In genomic region chr2:171595896-171596295, GRCh38 we compare ENCODE assay signal across 9 cellular contexts.
DNase-seq lines count a peak whose midpoint lies in the region; ATAC-seq and TF ChIP-seq lines count a peak whose summit lies in the region.
"Had no signal": no experiment of that assay in that cellular context is flagged by ENCODE, and none has a peak within 500 bp of the region (broad histone marks: within the 10 kb centered on the region; RNA-seq: fewer than 3 reads in every experiment).

No MANE protein-coding gene starts in this region.

- DNase-seq in ELR (ENCODE audit: low read depth), result peak; percentile 92
- DNase-seq in RKO (ENCODE audit: low spot score), result peak; percentile 78
- peak; percentile 66 for DNase-seq in epithelial cell of proximal tubule (ENCODE audit: low read depth)
- peak; percentile 87 for DNase-seq in renal cortical epithelial cell (ENCODE audit: low read depth)
- DNase-seq in NCI-H345 treated with DMSO at 0.1 percent for 48 hours (lab: John Stamatoyannopoulos, UW; ENCODE audit: unreplicated experiment), result no peak
- DNase-seq in OCI-M1 (lab: John Stamatoyannopoulos, UW), result no peak
- DNase-seq: NCI-H1694 treated with DMSO at 0.1 percent for 48 hours had no signal

- no peak for TF ChIP-seq CTCF in epithelial cell of proximal tubule (conservative IDR thresholded peaks at IDR 0.05; ENCODE audit: low read depth, low read length)

- ATAC-seq in HG03571 (IDR thresholded peaks at IDR 0.05; ENCODE audit: unreplicated experiment) (no peak), GM18505 (IDR thresholded peaks at IDR 0.05; ENCODE audit: unreplicated experiment) (no peak)

- H3K4me3 ChIP-seq in epithelial cell of proximal tubule (ENCODE audit: low read depth, low read length), result no peak overlapping the region

- no peak for TF ChIP-seq POLR2A in GM18505 (IDR thresholded peaks at IDR 0.05; ENCODE audit: borderline replicate concordance, extremely low read depth, insufficient read depth, insufficient read length)

Comparison
In these comparisons a context has a peak if more than half of its experiments do, and no peak if none do; other contexts are left out.
1. DNase-seq: peak in ELR (single experiment), RKO (single experiment), epithelial cell of proximal tubule (single experiment) and renal cortical epithelial cell (single experiment); none in NCI-H345 treated with DMSO at 0.1 percent for 48 hours (single experiment) and OCI-M1 (single experiment).